In genomic region chr2:35462226-35462983, GRCh38 we compare ENCODE assay signal across 23 cellular contexts.
DNase-seq lines count a peak whose midpoint lies in the region; ATAC-seq, FAIRE-seq and TF ChIP-seq lines count a peak whose summit lies in the region.
"Had no signal": no experiment of that assay in that cellular context is flagged by ENCODE, and none has a peak within 500 bp of the region (broad histone marks: within the 10 kb centered on the region; RNA-seq: fewer than 3 reads in every experiment).

No MANE protein-coding gene starts in this region.

- peaks cover 14% of the 10 kb centered on the region for H3K4me1 ChIP-seq in SJSA1 (replicated peaks)
- H3K4me1 ChIP-seq: right lobe of liver, tibial artery had no signal

- H3K27me3 ChIP-seq in SJSA1 (replicated peaks), result no peaks in the 10 kb centered on the region
- H3K27me3 ChIP-seq: dorsolateral prefrontal cortex, right lobe of liver, tibial artery had no signal

- TF ChIP-seq POLR2A in H54 (IDR thresholded peaks at IDR 0.05; ENCODE audit: low read depth, low read length), result no peak

- no peaks in the 10 kb centered on the region for H3K36me3 ChIP-seq in SJSA1
- H3K36me3 ChIP-seq: right lobe of liver, tibial artery had no signal

- H3K27ac ChIP-seq in SJSA1, result peak overlapping the region; percentile 81
- H3K27ac ChIP-seq: dorsolateral prefrontal cortex, epithelial cell of prostate, right lobe of liver, tibial artery had no signal

- H3K4me3 ChIP-seq in SJSA1, result peak overlapping the region; percentile 22
- H3K4me3 ChIP-seq: dorsolateral prefrontal cortex, right lobe of liver, tibial artery had no signal

- peak; percentile 79 for FAIRE-seq in H54 (lab: Jason Lieb, UNC)
- FAIRE-seq in urothelium cell line (lab: Jason Lieb, UNC), result peak; percentile 73
- FAIRE-seq: bronchial epithelial cell, H1 had no signal

- no peak for ATAC-seq in HG03520 (IDR thresholded peaks at IDR 0.05; ENCODE audit: unreplicated experiment)
- ATAC-seq: PC-3; right lobe of liver; stimulated activated naive CD8-positive, alpha-beta T cell treated with anti-CD3 and anti-CD28 coated beads, Interleukin-15, Interleukin-2, amounts not matched to agents 100 U/mL and 50 U/mL, for 24 hours had no signal

- no peak for DNase-seq in H54 (ENCODE audit: insufficient read length, low spot score)
- DNase-seq in SJSA1 (ENCODE audit: low read depth in 1 of 2, low spot score in 2 of 2), result peak in 1 of 2 experiments; percentile 69
- peak; percentile 11 for DNase-seq in foreskin melanocyte
- DNase-seq in urothelium cell line (ENCODE audit: low spot score), result peak; percentile 20
- DNase-seq in T-helper 9 cell, result no peak
- DNase-seq in NCI-H774 (lab: John Stamatoyannopoulos, UW), result no peak
- DNase-seq: activated CD4-positive, CD25-positive, alpha-beta regulatory T cell treated with anti-CD3 and anti-CD28 coated beads, Interleukin-2, amount 50 U/mL, for 72 hours; activated CD8-positive, alpha-beta memory T cell treated with anti-CD3 and anti-CD28 coated beads for 24 hours; Calu3; dorsolateral prefrontal cortex; GDM1; IMR-90; MM.1S; occipital lobe; PC-3; right lobe of liver; stimulated activated naive CD8-positive, alpha-beta T cell treated with anti-CD3 and anti-CD28 coated beads, Interleukin-15, Interleukin-2, amounts not matched to agents 100 U/mL and 50 U/mL, for 24 hours; T1000; tibial artery had no signal

- H3K9me3 ChIP-seq in SJSA1 (replicated peaks), result no peaks in the 10 kb centered on the region; the same call in 1 of the 2 replicates
- H3K9me3 ChIP-seq: right lobe of liver, tibial artery had no signal

Comparison
In these comparisons a context has a peak if more than half of its experiments do, and no peak if none do; other contexts are left out.
1. DNase-seq: peak in foreskin melanocyte (single experiment) and urothelium cell line (single experiment); none in H54 (single experiment), T-helper 9 cell (single experiment) and NCI-H774 (single experiment).